1 cellular context compared by ENCODE assay signal in genomic region chr6:148265058-148265457, GRCh38.
TF ChIP-seq lines count a peak whose summit lies in the region.

No MANE protein-coding gene starts in this region.

TF ChIP-seq in H1, 55 proteins besides CTCF, POLR2A, EP300 and RAD21 (continued from another document):
- TF ChIP-seq CHD7 (IDR thresholded peaks at IDR 0.05; ENCODE audit: insufficient replicate concordance, low read length) = no peak
TF ChIP-seq in H1: peak in this region for 2.
